1 cellular context compared by ENCODE assay signal in the genomic region with DNA sequence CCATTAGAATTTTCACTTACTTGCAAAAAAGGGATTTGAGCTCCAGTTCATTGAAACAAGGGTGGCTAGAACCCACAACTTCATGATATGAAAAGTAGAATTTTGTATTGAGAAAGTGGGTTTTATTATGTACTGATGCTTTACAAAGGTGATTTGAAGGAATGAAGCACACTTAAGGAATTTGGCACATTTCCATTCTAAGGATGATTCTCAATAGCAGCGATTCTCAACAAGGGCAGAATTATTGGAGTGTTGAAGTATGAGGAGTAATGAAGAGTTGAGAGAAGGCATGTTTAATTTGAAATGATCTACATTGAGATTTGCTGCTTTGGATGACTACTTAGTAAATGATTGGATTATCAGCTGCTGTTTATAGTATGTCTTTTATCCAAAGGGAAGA.
TF ChIP-seq lines count a peak whose summit lies in the region.

No MANE protein-coding gene starts in this region.

TF ChIP-seq in endothelial cell of umbilical vein, 7 proteins besides CTCF, POLR2A, EP300 and RAD21:
- TF ChIP-seq MYC (IDR thresholded peaks at IDR 0.05; ENCODE audit: low read depth, low read length) (no peak), FOS (IDR thresholded peaks at IDR 0.05; ENCODE audit: borderline replicate concordance, insufficient read depth, low read length) (no peak), POLR2AphosphoS5 (IDR thresholded peaks at IDR 0.05; ENCODE audit: insufficient read depth, low read depth, low read length) (no peak), EZH2 (IDR thresholded peaks at IDR 0.05; ENCODE audit: borderline replicate concordance, low read depth, low read length, severe bottlenecking) (no peak), JUN (IDR thresholded peaks at IDR 0.05; ENCODE audit: borderline replicate concordance, insufficient read depth, insufficient read length, low read depth) (no peak), GATA2 (IDR thresholded peaks at IDR 0.05; ENCODE audit: insufficient read depth, insufficient read length, low read depth, low read length) (no peak)
- TF ChIP-seq, protein P1, sequence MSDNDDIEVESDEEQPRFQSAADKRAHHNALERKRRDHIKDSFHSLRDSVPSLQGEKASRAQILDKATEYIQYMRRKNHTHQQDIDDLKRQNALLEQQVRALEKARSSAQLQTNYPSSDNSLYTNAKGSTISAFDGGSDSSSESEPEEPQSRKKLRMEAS (IDR thresholded peaks at IDR 0.05; ENCODE audit: insufficient read depth, insufficient read length): no peak
